1 cellular context compared by ENCODE assay signal in genomic region chr19:41189425-41190065, GRCh38.
TF ChIP-seq lines count a peak whose summit lies in the region.

No MANE protein-coding gene starts in this region.

TF ChIP-seq in WTC11, 78 proteins besides CTCF, POLR2A, EP300 and RAD21 (continued from another document):
- TF ChIP-seq E2F5 (CRISPR knock-in tag; IDR thresholded peaks at IDR 0.05) (0 out of 2 replicates have a peak, but pooled peaks have one; percentile 36), HMGA2 (CRISPR knock-in tag; IDR thresholded peaks at IDR 0.05) (no peak), ELF4 (CRISPR knock-in tag; IDR thresholded peaks at IDR 0.05; ENCODE audit: low read depth) (no peak), OVOL2 (CRISPR knock-in tag; IDR thresholded peaks at IDR 0.05; ENCODE audit: borderline replicate concordance) (no peak), TEAD1 (CRISPR knock-in tag; IDR thresholded peaks at IDR 0.05) (peak; percentile 89), ZNF281 (CRISPR knock-in tag; IDR thresholded peaks at IDR 0.05) (peak; percentile 88), FOXP4 (CRISPR knock-in tag; IDR thresholded peaks at IDR 0.05) (no peak; the same call in 1 of the 2 replicates), ZNF219 (CRISPR knock-in tag; IDR thresholded peaks at IDR 0.05; ENCODE audit: borderline replicate concordance) (no peak), ETV6 (CRISPR knock-in tag; IDR thresholded peaks at IDR 0.05) (peak; percentile 59; the same call in 1 of the 2 replicates), RORB (CRISPR knock-in tag; IDR thresholded peaks at IDR 0.05) (no peak), ZSCAN18 (CRISPR knock-in tag; IDR thresholded peaks at IDR 0.05) (no peak), AR (CRISPR knock-in tag; IDR thresholded peaks at IDR 0.05) (no peak), ZNF121 (CRISPR knock-in tag; IDR thresholded peaks at IDR 0.05) (no peak), ZNF396 (CRISPR knock-in tag; IDR thresholded peaks at IDR 0.05; ENCODE audit: borderline replicate concordance) (no peak), IRF2 (CRISPR knock-in tag; IDR thresholded peaks at IDR 0.05; ENCODE audit: borderline replicate concordance, low read depth) (no peak), KAT7 (CRISPR knock-in tag; IDR thresholded peaks at IDR 0.05; ENCODE audit: borderline replicate concordance) (no peak), E2F1 (CRISPR knock-in tag; IDR thresholded peaks at IDR 0.05) (no peak), ZNF232 (CRISPR knock-in tag; IDR thresholded peaks at IDR 0.05) (peak; percentile 67; the same call in 1 of the 2 replicates), USF1 (CRISPR knock-in tag; IDR thresholded peaks at IDR 0.05) (no peak), STAT6 (CRISPR knock-in tag; conservative IDR thresholded peaks at IDR 0.05; ENCODE audit: low read depth) (0 out of 2 replicates have a peak, but pooled peaks have one; percentile 44), TP53 (CRISPR knock-in tag; IDR thresholded peaks at IDR 0.05) (0 out of 2 replicates have a peak, but pooled peaks have one; percentile 39), FOXK1 (CRISPR knock-in tag; IDR thresholded peaks at IDR 0.05) (peak; percentile 38; the same call in 1 of the 2 replicates), PRDM15 (CRISPR knock-in tag; IDR thresholded peaks at IDR 0.05) (peak; percentile 98), GTF2I (CRISPR knock-in tag; conservative IDR thresholded peaks at IDR 0.05) (no peak), AFF4 (CRISPR knock-in tag; IDR thresholded peaks at IDR 0.05; ENCODE audit: borderline replicate concordance) (peak; percentile 62; the same call in 1 of the 2 replicates), CBFB (CRISPR knock-in tag; IDR thresholded peaks at IDR 0.05; ENCODE audit: low read depth) (0 out of 2 replicates have a peak, but pooled peaks have one; percentile 46)
